ENCODE assay signal across 8 cellular contexts in the genomic region with DNA sequence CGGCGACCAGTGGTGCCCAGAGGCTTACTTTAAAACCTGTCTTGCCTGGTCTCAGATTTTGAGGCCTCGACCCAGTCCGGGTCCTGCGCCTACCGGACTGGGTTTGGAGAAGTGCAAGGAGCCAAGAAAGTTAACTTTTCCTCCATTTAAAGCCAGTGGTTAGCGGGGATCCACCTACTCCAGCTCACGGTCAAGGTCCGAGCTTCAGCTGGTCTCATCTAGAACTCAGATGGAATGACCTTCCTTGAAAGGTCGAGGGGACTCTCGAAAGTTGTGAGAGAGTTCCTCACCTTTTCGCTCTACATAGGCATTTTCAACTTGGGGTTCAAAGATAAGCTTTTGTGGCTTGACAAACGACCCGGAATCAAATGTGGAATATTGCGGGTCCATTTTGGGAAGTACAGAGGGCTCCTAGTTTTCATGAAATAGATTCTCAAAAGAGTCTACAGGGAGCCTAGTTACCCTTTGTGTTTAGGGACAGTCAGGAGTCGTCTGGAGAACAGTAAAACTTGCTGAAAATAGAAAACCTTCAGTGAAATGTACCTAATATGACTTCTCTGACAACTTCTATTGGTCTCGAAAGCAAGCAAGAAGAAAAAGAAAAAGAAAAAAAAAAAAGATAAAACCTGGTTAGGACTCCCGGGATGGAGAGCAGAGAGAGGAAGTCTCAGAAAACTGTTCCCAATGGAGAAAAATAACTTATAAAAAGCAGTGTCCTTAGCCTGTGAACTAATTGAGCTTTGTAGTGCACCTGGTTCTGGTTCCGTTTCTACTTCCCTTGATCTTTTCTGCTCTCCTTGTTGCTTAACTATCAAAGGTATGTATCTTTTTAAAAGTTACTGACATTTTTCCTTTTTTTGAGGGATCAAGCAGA. TPM values are rescaled to one million over a fixed set of nuclear protein-coding genes. Genes with fewer than 3 reads are reported as not detected.
DNase-seq lines count a peak whose midpoint lies in the region; ATAC-seq and TF ChIP-seq lines count a peak whose summit lies in the region.

No MANE protein-coding gene starts in this region.

- H3K27ac ChIP-seq in WERI-Rb-1 = peak overlapping the region; percentile 30; the same call in 1 of the 2 replicates
- H3K27ac ChIP-seq in left ventricle myocardium inferior (replicated peaks) = peak overlapping the region; percentile 44

- intact Hi-C loops in left ventricle myocardium inferior (cut with micrococcal nuclease) = no loop called here

- DNase-seq in NCI-H2227 (lab: John Stamatoyannopoulos, UW; ENCODE audit: unreplicated experiment) (peak; percentile 19), NCI-H2227 treated with DMSO at 0.1 percent for 48 hours (lab: John Stamatoyannopoulos, UW) (no peak), WERI-Rb-1 (no peak), left ventricle myocardium inferior (no peak), putamen (ENCODE audit: low spot score) (peak; percentile 23)
- no peak for DNase-seq in effector CD8-positive, alpha-beta T cell (lab: John Stamatoyannopoulos, UW)

- H3K27me3 ChIP-seq in WERI-Rb-1 (ENCODE audit: insufficient read depth, low read depth, severe bottlenecking) (no peaks in the 10 kb centered on the region), left ventricle myocardium inferior (ENCODE audit: low read depth) (peaks cover 13% of the 10 kb centered on the region)

- H3K9me3 ChIP-seq in WERI-Rb-1 (ENCODE audit: severe bottlenecking) (no peaks in the 10 kb centered on the region), left ventricle myocardium inferior (replicated peaks) (no peaks in the 10 kb centered on the region)

- H3K4me1 ChIP-seq in left ventricle myocardium inferior = peaks cover 27% of the 10 kb centered on the region

- H3K36me3 ChIP-seq in WERI-Rb-1 (no peaks in the 10 kb centered on the region), left ventricle myocardium inferior (no peaks in the 10 kb centered on the region)

- no peak for TF ChIP-seq CTCF in WERI-Rb-1 (IDR thresholded peaks at IDR 0.05; ENCODE audit: low read depth, low read length)
- no peak for TF ChIP-seq CTCF in left ventricle myocardium inferior (IDR thresholded peaks at IDR 0.05; ENCODE audit: borderline replicate concordance)

- ATAC-seq in GM18867 (IDR thresholded peaks at IDR 0.05; ENCODE audit: unreplicated experiment) (no peak), GM18498 (IDR thresholded peaks at IDR 0.05; ENCODE audit: unreplicated experiment) (no peak)

- H3K4me3 ChIP-seq in WERI-Rb-1 (ENCODE audit: low read depth, low read length) = peak overlapping the region; percentile 62
- peak overlapping the region; percentile 82 for H3K4me3 ChIP-seq in left ventricle myocardium inferior

RNA-seq across cellular contexts. Expression of gene KCNMB4, which starts 1.4 kb away (rescaled TPM):
- 1.4 TPM for total RNA-seq in left ventricle myocardium inferior

Comparison
In these comparisons a context has a peak if more than half of its experiments do, and no peak if none do; other contexts are left out.
1. DNase-seq: peak in NCI-H2227 (single experiment) and putamen (single experiment); none in NCI-H2227 treated with DMSO at 0.1 percent for 48 hours (single experiment), WERI-Rb-1 (single experiment), left ventricle myocardium inferior (single experiment) and effector CD8-positive, alpha-beta T cell (single experiment).